14 cellular contexts compared by ENCODE assay signal in the genomic region with DNA sequence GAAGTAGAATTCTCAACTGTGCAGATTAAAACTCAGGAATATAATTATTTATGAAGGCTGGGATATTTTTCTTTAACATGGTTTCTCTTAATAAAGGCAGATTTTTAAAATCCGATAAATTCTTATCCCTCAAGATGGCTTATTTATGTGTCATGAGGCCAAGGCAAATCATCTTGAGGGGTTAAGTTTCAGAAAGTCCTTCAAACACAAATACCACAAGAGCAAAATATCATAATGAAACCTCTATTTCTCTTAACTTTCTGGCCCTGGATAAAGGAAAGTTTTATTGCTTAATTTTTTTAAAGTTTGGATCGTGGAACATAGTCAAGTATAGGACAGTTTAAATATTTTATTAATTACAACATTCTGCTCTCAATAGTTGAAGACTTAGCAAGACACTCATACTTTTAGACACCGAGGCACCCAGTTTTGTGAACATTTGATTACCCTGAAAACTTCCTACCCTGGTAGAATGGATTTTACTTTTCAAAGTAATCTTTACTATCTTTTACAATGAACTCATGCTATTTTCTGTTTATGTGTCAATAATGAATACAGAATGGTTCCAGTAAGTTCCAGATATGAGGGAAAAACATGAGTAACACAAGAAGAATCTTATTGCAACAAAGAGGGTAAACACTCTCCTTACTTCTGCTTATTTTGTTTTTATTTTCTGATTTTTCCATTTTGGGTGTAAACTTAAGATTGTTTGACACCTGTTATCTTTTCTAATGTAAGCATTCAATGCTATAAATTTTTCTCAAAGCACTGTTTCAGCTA.
"Had no signal": no experiment of that assay in that cellular context is flagged by ENCODE, and none has a peak within 500 bp of the region (broad histone marks: within the 10 kb centered on the region; RNA-seq: fewer than 3 reads in every experiment).

No MANE protein-coding gene starts in this region.

- ATAC-seq: naive thymus-derived CD4-positive, alpha-beta T cell; right cardiac atrium; stimulated activated naive B cell treated with anti-CD40 and anti-IgM and Interleukin-4, amounts not matched to agents 10 μg/mL and 1 μg/mL and 100 μg/mL, for 72 hours had no signal

- H3K36me3 ChIP-seq: brain microvascular endothelial cell, tibial nerve had no signal

- H3K27me3 ChIP-seq: brain microvascular endothelial cell, tibial nerve had no signal

- H3K9me3 ChIP-seq: tibial nerve had no signal

- DNase-seq: activated B cell treated with CpG ODN at 0.5 μM for 24 hours; activated CD4-positive, alpha-beta T cell treated with anti-CD3 and anti-CD28 coated beads, Interleukin-2, amount 10 ng/mL, durations not matched to agents 24 days and 14 days; activated CD8-positive, alpha-beta memory T cell treated with anti-CD3 and anti-CD28 coated beads for 24 hours; activated naive CD4-positive, alpha-beta T cell treated with anti-CD3 and anti-CD28 coated beads, Interleukin-2, amount 10 ng/mL, durations not matched to agents 7 days and 5 days; amniotic stem cell; brain microvascular endothelial cell; glutamatergic neuron; naive thymus-derived CD4-positive, alpha-beta T cell; posterior cingulate gyrus; right cardiac atrium; stimulated activated CD4-positive, alpha-beta T cell treated with anti-CD3 and anti-CD28 coated beads, Interleukin-1b, Interleukin-23, amount 100 ng/mL, for 48 hours; stimulated activated naive B cell treated with anti-CD40 and anti-IgM and Interleukin-4, amounts not matched to agents 10 μg/mL and 1 μg/mL and 100 μg/mL, for 72 hours; T-helper 2 cell had no signal

- H3K4me3 ChIP-seq: tibial nerve had no signal

- H3K27ac ChIP-seq: brain microvascular endothelial cell had no signal
